In the genomic region with DNA sequence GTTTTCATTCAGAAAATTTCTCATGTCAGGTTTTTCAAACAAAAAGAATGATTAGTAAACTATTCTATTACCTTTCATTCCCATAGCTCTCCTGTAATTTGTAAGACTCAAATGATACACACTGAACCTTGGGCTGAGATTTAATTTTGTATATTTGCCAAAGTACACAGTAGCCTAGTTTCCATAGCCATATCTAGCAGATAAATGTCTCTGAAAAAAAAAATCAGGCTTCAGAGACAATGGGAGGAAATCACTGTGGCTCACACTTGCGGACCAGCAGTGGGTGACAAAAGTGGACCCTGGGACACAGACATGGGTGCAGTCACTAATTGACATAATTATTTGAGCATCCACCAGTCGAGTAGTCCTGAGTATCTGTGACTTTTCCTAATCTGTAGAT, we compare ENCODE assay signal across 16 cellular contexts. TPM values are rescaled to one million over a fixed set of nuclear protein-coding genes. Genes with fewer than 3 reads are reported as not detected.
A peak's percentile ranks its signal among the peaks of the same experiment; 100 is the strongest.
DNase-seq lines count a peak whose midpoint lies in the region; ATAC-seq and TF ChIP-seq lines count a peak whose summit lies in the region.
"Had no signal": no experiment of that assay in that cellular context is flagged by ENCODE, and none has a peak within 500 bp of the region (broad histone marks: within the 10 kb centered on the region; RNA-seq: fewer than 3 reads in every experiment).

No MANE protein-coding gene starts in this region.

- peaks cover 41% of the 10 kb centered on the region for H3K4me1 Mint-ChIP-seq in progenitor cell of endocrine pancreas (ENCODE audit: low read depth)
- H3K4me1 Mint-ChIP-seq in activated naive CD8-positive, alpha-beta T cell treated with anti-CD3 and anti-CD28 coated beads, Interleukin-2, amount 50 U/mL, for 24 hours, result no peaks in the 10 kb centered on the region
- H3K4me1 Mint-ChIP-seq: naive thymus-derived CD8-positive, alpha-beta T cell had no signal

- no peak overlapping the region for H3K4me3 Mint-ChIP-seq in progenitor cell of endocrine pancreas (ENCODE audit: low read depth)
- H3K4me3 Mint-ChIP-seq in activated naive CD8-positive, alpha-beta T cell treated with anti-CD3 and anti-CD28 coated beads, Interleukin-2, amount 50 U/mL, for 24 hours, result no peak overlapping the region
- H3K4me3 Mint-ChIP-seq: activated CD8-positive, alpha-beta T cell treated with anti-CD3 and anti-CD28 coated beads for 36 hours; CD8-positive, alpha-beta T cell; naive thymus-derived CD8-positive, alpha-beta T cell had no signal

- H3K9me3 Mint-ChIP-seq in progenitor cell of endocrine pancreas (ENCODE audit: low read depth), result peaks cover 16% of the 10 kb centered on the region
- no peaks in the 10 kb centered on the region for H3K9me3 Mint-ChIP-seq in activated naive CD8-positive, alpha-beta T cell treated with anti-CD3 and anti-CD28 coated beads, Interleukin-2, amount 50 U/mL, for 24 hours
- H3K9me3 Mint-ChIP-seq: activated CD8-positive, alpha-beta T cell treated with anti-CD3 and anti-CD28 coated beads for 36 hours; CD8-positive, alpha-beta T cell; naive thymus-derived CD8-positive, alpha-beta T cell had no signal

- H3K9me3 ChIP-seq in right cardiac atrium (ENCODE audit: control insufficient read depth, low read length), result no peaks in the 10 kb centered on the region

- TF ChIP-seq CTCF in 22Rv1 (IDR thresholded peaks at IDR 0.05) (no peak), brain microvascular endothelial cell (IDR thresholded peaks at IDR 0.05; ENCODE audit: low read depth, low read length, missing control alignments) (no peak), progenitor cell of endocrine pancreas (IDR thresholded peaks at IDR 0.05; ENCODE audit: unreplicated experiment) (no peak)

- WGBS in right cardiac atrium, result 27% methylated on average over 2 of the region's 2 CpGs

- DNase-seq in brain microvascular endothelial cell (no peak), right cardiac atrium (no peak), progenitor cell of endocrine pancreas (ENCODE audit: low spot score, unreplicated experiment) (no peak), NCI-H82 treated with DMSO at 0.1 percent for 48 hours (lab: John Stamatoyannopoulos, UW; ENCODE audit: unreplicated experiment) (no peak), T-helper 1 cell (no peak)
- DNase-seq in activated naive CD8-positive, alpha-beta T cell treated with anti-CD3 and anti-CD28 coated beads, Interleukin-2, amount 50 U/mL, for 24 hours, result no peak
- DNase-seq: activated CD8-positive, alpha-beta T cell treated with anti-CD3 and anti-CD28 coated beads for 36 hours; CD8-positive, alpha-beta T cell; naive thymus-derived CD8-positive, alpha-beta T cell; NCI-H146; NCI-H510A; stimulated activated CD4-positive, alpha-beta T cell treated with anti-CD3 and anti-CD28 coated beads, Interleukin-1b, Interleukin-23, amount 100 ng/mL, for 48 hours had no signal

- H3K36me3 ChIP-seq in brain microvascular endothelial cell (replicated peaks), result no peaks in the 10 kb centered on the region

- ATAC-seq in right cardiac atrium (peak; percentile 71 to 77), HG02798 (IDR thresholded peaks at IDR 0.05; ENCODE audit: poor library complexity, unreplicated experiment) (no peak)
- no peak for ATAC-seq in activated naive CD8-positive, alpha-beta T cell treated with anti-CD3 and anti-CD28 coated beads, Interleukin-2, amount 50 U/mL, for 24 hours
- ATAC-seq: activated CD8-positive, alpha-beta T cell treated with anti-CD3 and anti-CD28 coated beads for 36 hours; CD8-positive, alpha-beta T cell; esophagus mucosa; naive thymus-derived CD8-positive, alpha-beta T cell had no signal

- no peaks in the 10 kb centered on the region for H3K27me3 Mint-ChIP-seq in progenitor cell of endocrine pancreas
- H3K27me3 Mint-ChIP-seq in activated naive CD8-positive, alpha-beta T cell treated with anti-CD3 and anti-CD28 coated beads, Interleukin-2, amount 50 U/mL, for 24 hours, result no peaks in the 10 kb centered on the region

- no peak overlapping the region for H3K4me3 ChIP-seq in brain microvascular endothelial cell (ENCODE audit: low read depth, low read length)
- H3K4me3 ChIP-seq in right cardiac atrium (ENCODE audit: low read length), result no peak overlapping the region

- peak overlapping the region; percentile 72 for H3K27ac ChIP-seq in 22Rv1
- peak overlapping the region; percentile 56 for H3K27ac ChIP-seq in brain microvascular endothelial cell
- peak overlapping the region; percentile 96 for H3K27ac ChIP-seq in right cardiac atrium (ENCODE audit: low read length)

- intact Hi-C loops in right cardiac atrium (cut with DNase I), result loop anchor here in 2 of 4 donors (10.0 kb wide), 1 partner anchor 48 kb away; a partner anchor contains a TSS

- H3K27me3 ChIP-seq in brain microvascular endothelial cell (replicated peaks) (no peaks in the 10 kb centered on the region), right cardiac atrium (ENCODE audit: control insufficient read depth, insufficient read depth) (no peaks in the 10 kb centered on the region)

- peak overlapping the region; percentile 89 for H3K27ac Mint-ChIP-seq in progenitor cell of endocrine pancreas
- no peak overlapping the region for H3K27ac Mint-ChIP-seq in activated naive CD8-positive, alpha-beta T cell treated with anti-CD3 and anti-CD28 coated beads, Interleukin-2, amount 50 U/mL, for 24 hours
- H3K27ac Mint-ChIP-seq: activated CD8-positive, alpha-beta T cell treated with anti-CD3 and anti-CD28 coated beads for 36 hours; CD8-positive, alpha-beta T cell; naive thymus-derived CD8-positive, alpha-beta T cell had no signal

- peaks cover 2% of the 10 kb centered on the region for H3K36me3 Mint-ChIP-seq in progenitor cell of endocrine pancreas (ENCODE audit: insufficient read depth)
- no peaks in the 10 kb centered on the region for H3K36me3 Mint-ChIP-seq in activated naive CD8-positive, alpha-beta T cell treated with anti-CD3 and anti-CD28 coated beads, Interleukin-2, amount 50 U/mL, for 24 hours (ENCODE audit: low read depth)
- H3K36me3 Mint-ChIP-seq: CD8-positive, alpha-beta T cell; naive thymus-derived CD8-positive, alpha-beta T cell had no signal

- H3K4me1 ChIP-seq in right cardiac atrium (ENCODE audit: control insufficient read depth, insufficient read depth, low read length), result peaks cover 8% of the 10 kb centered on the region

- in situ Hi-C loops in brain microvascular endothelial cell (cut with HindIII; ENCODE audit: low pct_ligation_motif_present, low sequenced_read_pairs), result no loop called here

RNA-seq across cellular contexts. Expression of a gene that starts 46.6 kb away (rescaled TPM):
- total RNA-seq in right cardiac atrium, result 100 to 1,000 TPM in 3 of 4 donors, 10 to 100 TPM in 1; 97.7 to 133 (median 115) TPM
- polyA plus RNA-seq in right cardiac atrium, result 48.6 TPM
- total RNA-seq in progenitor cell of endocrine pancreas, result 12.0 and 12.5 TPM in 2 replicates
- total RNA-seq: CD8-positive, alpha-beta T cell; OCI-LY7 had no signal

Comparison
In these comparisons a context has a peak if more than half of its experiments do, and no peak if none do; other contexts are left out.
1. ATAC-seq: peak in right cardiac atrium (2 of 2); none in activated naive CD8-positive, alpha-beta T cell treated with anti-CD3 and anti-CD28 coated beads, Interleukin-2, amount 50 U/mL, for 24 hours (single experiment) and HG02798 (single experiment).
2. Peak in every context shown above with its lines, with median percentiles within 50 percentile points of each other: H3K27ac ChIP-seq.